Comparison of ENCODE assay signal across 8 cellular contexts in genomic region chr2:227163998-227164744, GRCh38. TPM values are rescaled to one million over a fixed set of nuclear protein-coding genes. Genes with fewer than 3 reads are reported as not detected.
A peak's percentile ranks its signal among the peaks of the same experiment; 100 is the strongest.
DNase-seq lines count a peak whose midpoint lies in the region; ATAC-seq and TF ChIP-seq lines count a peak whose summit lies in the region.

Gene COL4A3 (plus strand): TSS chr2:227164624. CDS start chr2:227164727, 103 bp downstream.
Gene COL4A4 (minus strand): TSS chr2:227164205. CDS start chr2:227147483, 16,722 bp downstream.

- peak within 1 kb of the TSS; percentile 87 for H3K4me3 Mint-ChIP-seq in activated B cell treated with CpG ODN at 0.5 μM for 24 hours

- peak; percentile 80 for DNase-seq in GM06990 (ENCODE audit: extremely low read depth, insufficient read length)
- peak; percentile 54 for DNase-seq in activated B cell treated with CpG ODN at 0.5 μM for 24 hours
- peak; percentile 86 for DNase-seq in Right ventricle myocardium superior
- DNase-seq in DMS79 (lab: John Stamatoyannopoulos, UW): no peak
- no peak for DNase-seq in inferior parietal cortex (ENCODE audit: extremely low spot score)

- CTCF ChIA-PET in activated B cell treated with CpG ODN at 0.5 μM for 24 hours (lab: Charles Lee): interaction anchor here (1.9 kb wide), 1 partner anchor 73 kb away, joined by 4 read pairs; no protein-coding TSS in a partner anchor

- H3K27ac ChIP-seq in rectal smooth muscle tissue (ENCODE audit: low read depth, low read length): no peak within 1 kb of the TSS

- peaks cover 19% of the 10 kb centered on the region for H3K36me3 Mint-ChIP-seq in activated B cell treated with CpG ODN at 0.5 μM for 24 hours (ENCODE audit: low read depth)

- H3K36me3 ChIP-seq in GM06990 (ENCODE audit: control insufficient read depth, insufficient read depth, low read length) (no peaks in the 10 kb centered on the region), rectal smooth muscle tissue (ENCODE audit: control insufficient read depth, insufficient read depth, low read length) (no peaks in the 10 kb centered on the region)

- H3K27me3 Mint-ChIP-seq in activated B cell treated with CpG ODN at 0.5 μM for 24 hours: peaks cover 5% of the 10 kb centered on the region

- ATAC-seq in GM19467 (IDR thresholded peaks at IDR 0.05; ENCODE audit: unreplicated experiment) (peak; percentile 58), HG03442 (IDR thresholded peaks at IDR 0.05; ENCODE audit: unreplicated experiment) (peak; percentile 51), activated B cell treated with CpG ODN at 0.5 μM for 24 hours (ENCODE audit: low read depth) (peak; percentile 78), Right ventricle myocardium superior (ENCODE audit: poor library complexity) (peak; percentile 95)

- H3K4me1 ChIP-seq in rectal smooth muscle tissue (ENCODE audit: control insufficient read depth, insufficient read depth, low read length): no peaks in the 10 kb centered on the region

- H3K4me1 Mint-ChIP-seq in activated B cell treated with CpG ODN at 0.5 μM for 24 hours: peaks cover 44% of the 10 kb centered on the region

- peaks cover 1% of the 10 kb centered on the region for H3K9me3 Mint-ChIP-seq in activated B cell treated with CpG ODN at 0.5 μM for 24 hours

- H3K9ac ChIP-seq in rectal smooth muscle tissue (ENCODE audit: low read length): no peak within 1 kb of the TSS

- H3K27me3 ChIP-seq in GM06990 (replicated peaks; ENCODE audit: control insufficient read depth, insufficient read depth, low read length) (no peaks in the 10 kb centered on the region), rectal smooth muscle tissue (ENCODE audit: control insufficient read depth, insufficient read depth, low read length) (peaks cover 3% of the 10 kb centered on the region)

- H3K27ac Mint-ChIP-seq in activated B cell treated with CpG ODN at 0.5 μM for 24 hours: peak within 1 kb of the TSS; percentile 89

- intact Hi-C loops in activated B cell treated with CpG ODN at 0.5 μM for 24 hours (cut with micrococcal nuclease) (loop anchor here (1.0 to 5.0 kb wide), 7 partner anchors 14 to 371 kb away; partner anchors contain the start of gene MFF), Right ventricle myocardium superior (cut with DNase I) (no loop called here)

- TF ChIP-seq CTCF in GM06990 (IDR thresholded peaks at IDR 0.05; ENCODE audit: insufficient read depth, low read length, poor library complexity, severe bottlenecking) (no peak), activated B cell treated with CpG ODN at 0.5 μM for 24 hours (IDR thresholded peaks at IDR 0.05) (no peak)

- H3K4me3 ChIP-seq in GM06990 (replicated peaks; ENCODE audit: low read depth, low read length) (peak within 1 kb of the TSS; percentile 87), rectal smooth muscle tissue (ENCODE audit: low read length) (peak within 1 kb of the TSS; percentile 53)

- POLR2A ChIA-PET in activated B cell treated with CpG ODN at 0.5 μM for 24 hours (lab: Charles Lee): interaction anchor here (0.7 to 1.4 kb wide), 2 partner anchors 13 to 172 kb away, joined by 3 read pairs; no protein-coding TSS in a partner anchor

RNA-seq across cellular contexts. Expression of gene COL4A3, which starts in this region (rescaled TPM):
- total RNA-seq in activated B cell treated with CpG ODN at 0.5 μM for 24 hours: 15.5 and 18.3 TPM in 2 replicates
- total RNA-seq in Right ventricle myocardium superior: 5.8 TPM

RNA-seq across cellular contexts. Expression of gene COL4A4, which starts in this region (rescaled TPM):
- total RNA-seq in activated B cell treated with CpG ODN at 0.5 μM for 24 hours: 9.3 and 10.9 TPM in 2 replicates
- 10.3 TPM for total RNA-seq in Right ventricle myocardium superior

Comparison
In these comparisons a context has a peak if more than half of its experiments do, and no peak if none do; other contexts are left out.
1. DNase-seq: peak in GM06990 (single experiment), activated B cell treated with CpG ODN at 0.5 μM for 24 hours (single experiment) and Right ventricle myocardium superior (single experiment); none in DMS79 (single experiment) and inferior parietal cortex (single experiment).
2. Peak in every context shown above with its lines, with median percentiles within 50 percentile points of each other: ATAC-seq.